In the genomic region with DNA sequence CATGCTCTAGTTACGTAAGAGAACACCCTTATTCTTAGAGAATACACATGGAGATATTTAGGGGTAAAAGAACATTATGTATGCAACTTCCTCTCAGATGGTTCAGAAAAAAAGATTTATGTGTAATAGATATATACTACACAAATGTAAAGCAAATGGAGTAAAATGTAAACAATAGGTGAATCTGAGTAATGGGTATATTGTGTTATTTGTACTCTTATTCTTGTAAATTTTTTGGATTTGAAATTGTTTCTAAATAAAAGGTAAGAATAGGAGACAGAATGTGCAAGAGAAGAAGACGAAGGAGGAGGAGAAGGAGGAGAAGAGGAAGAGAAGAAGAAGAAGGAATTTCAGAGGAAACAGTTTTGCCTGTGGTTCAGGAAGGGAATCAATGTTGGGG, we compare ENCODE assay signal across 27 cellular contexts. TPM values are rescaled to one million over a fixed set of nuclear protein-coding genes. Genes with fewer than 3 reads are reported as not detected.
DNase-seq lines count a peak whose midpoint lies in the region; ATAC-seq, FAIRE-seq and TF ChIP-seq lines count a peak whose summit lies in the region.
"Had no signal": no experiment of that assay in that cellular context is flagged by ENCODE, and none has a peak within 500 bp of the region (broad histone marks: within the 10 kb centered on the region; RNA-seq: fewer than 3 reads in every experiment).

No MANE protein-coding gene starts in this region.

- FAIRE-seq in K562 (lab: Jason Lieb, UNC), result peak; percentile 11
- FAIRE-seq: A204.1, GM12892, GM18507 had no signal

- no peak overlapping the region for H3K4me2 ChIP-seq in K562 (ENCODE audit: insufficient read depth, low read length)
- H3K4me2 ChIP-seq: BLaER1 had no signal

- no peak overlapping the region for H3K9ac ChIP-seq in K562 (ENCODE audit: insufficient read depth in 1 of 2, low read depth in 2 of 2, low read length in 2 of 2)
- H3K9ac ChIP-seq: BLaER1 had no signal

- H3K27ac ChIP-seq in K562 (ENCODE audit: extremely low read depth, low read depth, low read length), result no peak overlapping the region
- no peak overlapping the region for H3K27ac ChIP-seq in body of pancreas
- H3K27ac ChIP-seq: BLaER1 had no signal

- 68% methylated on average over 2 of the region's 2 CpGs for WGBS in K562 (ENCODE audit: insufficient coverage, low coverage, missing lambda C conversion rate)
- 85 to 95% methylated on average over 2 of the region's 2 CpGs for WGBS in body of pancreas, 2 donors

- intact Hi-C loops in Caco-2 (cut with micrococcal nuclease; ENCODE audit: unreplicated experiment) (no loop called here), Calu3 (cut with micrococcal nuclease; ENCODE audit: unreplicated experiment) (no loop called here), K562 (cut with micrococcal nuclease) (loop anchor here (10.0 kb wide), 1 partner anchor 155 kb away; no protein-coding TSS in a partner anchor), body of pancreas (cut with DNase I) (no loop called here)

- H4K20me1 ChIP-seq in K562 (replicated peaks; ENCODE audit: control insufficient read depth, insufficient read depth, low read length), result no peaks in the 10 kb centered on the region
- H4K20me1 ChIP-seq: BLaER1 had no signal

- CTCF ChIA-PET in Caco-2 (lab: Charles Lee), result no interaction called here
- CTCF ChIA-PET in Calu3 (lab: Charles Lee), result no interaction called here
- CTCF ChIA-PET in K562 (lab: Yijun Ruan, JAX; ENCODE audit: low intra/inter-chr PET ratio), result no interaction called here

- TF ChIP-seq POLR2A in K562 (conservative IDR thresholded peaks at IDR 0.05) (no peak), body of pancreas (IDR thresholded peaks at IDR 0.05) (no peak)

- no peak for TF ChIP-seq CTCF in Caco-2 (IDR thresholded peaks at IDR 0.05; ENCODE audit: insufficient read depth in 1 of 2, low read depth in 1 of 2, low read length in 1 of 2, severe bottlenecking in 1 of 2, unreplicated experiment in 1 of 2)
- TF ChIP-seq CTCF in Calu3 (IDR thresholded peaks at IDR 0.05; ENCODE audit: unreplicated experiment), result no peak
- no peak for TF ChIP-seq CTCF in K562 (IDR thresholded peaks at IDR 0.05 in 2 of 3, conservative IDR thresholded peaks at IDR 0.05 in 1 of 3; ENCODE audit: insufficient read depth in 2 of 3, low read depth in 1 of 3, low read length in 3 of 3)
- TF ChIP-seq CTCF in body of pancreas (IDR thresholded peaks at IDR 0.05), result no peak

- BruUV-seq in Caco-2 (replicated peaks; lab: Mats Ljungman, UMichigan) (no TSS peak), Calu3 (replicated peaks; lab: Mats Ljungman, UMichigan) (no TSS peak), K562 (replicated peaks; lab: Mats Ljungman, UMichigan) (no TSS peak)

- H3K9me3 Mint-ChIP-seq in Caco-2 (ENCODE audit: unreplicated experiment) (no peaks in the 10 kb centered on the region), Calu3 (ENCODE audit: low read depth, unreplicated experiment) (no peaks in the 10 kb centered on the region)
- no peaks in the 10 kb centered on the region for H3K9me3 Mint-ChIP-seq in T-helper 2 cell treated with Interferon-gamma antibody and Interleukin-4, amounts not matched to agents 5 μg/mL and 100 μg/mL, for 36 hours
- H3K9me3 Mint-ChIP-seq: CD4-positive, alpha-beta memory T cell; CD8-positive, alpha-beta memory T cell had no signal

- H3K36me3 ChIP-seq in Caco-2 (ENCODE audit: control insufficient read depth, insufficient read depth, low read length) (no peaks in the 10 kb centered on the region), K562 (ENCODE audit: control insufficient read depth, insufficient read depth, low read length) (no peaks in the 10 kb centered on the region), body of pancreas (replicated peaks in 1 of 2; ENCODE audit: insufficient read depth in 1 of 2, low read depth in 2 of 2) (no peaks in the 10 kb centered on the region)
- H3K36me3 ChIP-seq: BE2C, BLaER1 had no signal

- no peak for TF ChIP-seq EP300 in K562 (IDR thresholded peaks at IDR 0.05; ENCODE audit: low read length)

- ATAC-seq in K562 (no peak), body of pancreas (no peak)
- ATAC-seq: GM12878 had no signal

- H2AFZ ChIP-seq in K562 (ENCODE audit: low read depth, low read length), result no peak overlapping the region

- H3K4me3 Mint-ChIP-seq in Caco-2 (ENCODE audit: unreplicated experiment), result no peak overlapping the region
- H3K4me3 Mint-ChIP-seq in Calu3 (ENCODE audit: low read depth, unreplicated experiment), result no peak overlapping the region
- H3K4me3 Mint-ChIP-seq in T-helper 2 cell treated with Interferon-gamma antibody and Interleukin-4, amounts not matched to agents 5 μg/mL and 100 μg/mL, for 36 hours, result no peak overlapping the region
- H3K4me3 Mint-ChIP-seq: CD14-positive monocyte; CD4-positive, alpha-beta memory T cell; CD4-positive, CD25-positive, alpha-beta regulatory T cell; CD8-positive, alpha-beta memory T cell had no signal

- DNase-seq in Caco-2, result no peak
- DNase-seq in Calu3, result no peak
- no peak for DNase-seq in K562 (ENCODE audit: extremely low read depth in 1 of 4, low spot score in 3 of 4)
- no peak for DNase-seq in OCI-M2 (lab: John Stamatoyannopoulos, UW; ENCODE audit: unreplicated experiment)
- DNase-seq in body of pancreas, result no peak
- no peak for DNase-seq in T-helper 2 cell treated with Interferon-gamma antibody and Interleukin-4, amounts not matched to agents 5 μg/mL and 100 μg/mL, for 36 hours (ENCODE audit: low spot score)
- DNase-seq: 8988T; ACHN; BE2C; C1 segment of cervical spinal cord; CD4-positive, alpha-beta memory T cell; CD4-positive, CD25-positive, alpha-beta regulatory T cell; CD8-positive, alpha-beta memory T cell; COR-L47; DMS 273 treated with DMSO at 0.1 percent for 48 hours; DMS153; DMS53; DMS79; DND-41; EL; GDM1 had no signal

- POLR2A ChIA-PET in Caco-2 (lab: Charles Lee), result no interaction called here
- POLR2A ChIA-PET in K562 (lab: Yijun Ruan, JAX), result interaction anchor here (0.6 kb wide), 1 partner anchor 770 kb away, joined by 4 read pairs; no protein-coding TSS in a partner anchor

- H3K36me3 Mint-ChIP-seq in Caco-2 (ENCODE audit: insufficient read depth, unreplicated experiment), result peaks cover 20% of the 10 kb centered on the region
- peaks cover 10% of the 10 kb centered on the region for H3K36me3 Mint-ChIP-seq in Calu3 (ENCODE audit: insufficient read depth, unreplicated experiment)
- H3K36me3 Mint-ChIP-seq in T-helper 2 cell treated with Interferon-gamma antibody and Interleukin-4, amounts not matched to agents 5 μg/mL and 100 μg/mL, for 36 hours (ENCODE audit: low read depth), result no peaks in the 10 kb centered on the region
- H3K36me3 Mint-ChIP-seq: CD14-positive monocyte; CD4-positive, alpha-beta memory T cell; CD4-positive, CD25-positive, alpha-beta regulatory T cell; CD8-positive, alpha-beta memory T cell had no signal

- H3K79me2 ChIP-seq in K562 (ENCODE audit: control insufficient read depth, insufficient read depth, low read length), result no peaks in the 10 kb centered on the region

- H3K27ac Mint-ChIP-seq in Caco-2 (ENCODE audit: unreplicated experiment) (peak overlapping the region; percentile 16), Calu3 (ENCODE audit: unreplicated experiment) (peak overlapping the region; percentile 32)
- H3K27ac Mint-ChIP-seq in T-helper 2 cell treated with Interferon-gamma antibody and Interleukin-4, amounts not matched to agents 5 μg/mL and 100 μg/mL, for 36 hours, result no peak overlapping the region
- H3K27ac Mint-ChIP-seq: CD14-positive monocyte; CD4-positive, alpha-beta memory T cell; CD4-positive, CD25-positive, alpha-beta regulatory T cell; CD8-positive, alpha-beta memory T cell had no signal

- no peaks in the 10 kb centered on the region for H3K27me3 Mint-ChIP-seq in Caco-2 (ENCODE audit: insufficient read depth, unreplicated experiment)
- H3K27me3 Mint-ChIP-seq in Calu3 (ENCODE audit: unreplicated experiment), result no peaks in the 10 kb centered on the region
- peaks cover under 1% of the 10 kb centered on the region for H3K27me3 Mint-ChIP-seq in T-helper 2 cell treated with Interferon-gamma antibody and Interleukin-4, amounts not matched to agents 5 μg/mL and 100 μg/mL, for 36 hours (ENCODE audit: low read depth)

- H3K4me1 ChIP-seq in Caco-2 (no peaks in the 10 kb centered on the region), K562 (replicated peaks in 1 of 2; ENCODE audit: control insufficient read depth in 2 of 2, insufficient read depth in 2 of 2, low read length in 2 of 2) (no peaks in the 10 kb centered on the region), body of pancreas (peaks cover 9% of the 10 kb centered on the region)
- H3K4me1 ChIP-seq: BE2C, BLaER1 had no signal

- H3K4me1 Mint-ChIP-seq in Caco-2 (ENCODE audit: low read depth, unreplicated experiment) (peaks cover 5% of the 10 kb centered on the region), Calu3 (ENCODE audit: low read depth, unreplicated experiment) (no peaks in the 10 kb centered on the region)
- H3K4me1 Mint-ChIP-seq in T-helper 2 cell treated with Interferon-gamma antibody and Interleukin-4, amounts not matched to agents 5 μg/mL and 100 μg/mL, for 36 hours (ENCODE audit: low read depth), result no peaks in the 10 kb centered on the region
- H3K4me1 Mint-ChIP-seq: CD14-positive monocyte; CD4-positive, alpha-beta memory T cell; CD4-positive, CD25-positive, alpha-beta regulatory T cell; CD8-positive, alpha-beta memory T cell had no signal

- H3K27me3 ChIP-seq in Caco-2 (replicated peaks; ENCODE audit: control insufficient read depth, insufficient read depth, low read length) (no peaks in the 10 kb centered on the region), K562 (ENCODE audit: control insufficient read depth in 2 of 2, insufficient read depth in 2 of 2, low read length in 2 of 2) (no peaks in the 10 kb centered on the region), body of pancreas (no peaks in the 10 kb centered on the region)
- H3K27me3 ChIP-seq: BE2C, BLaER1 had no signal

- no peaks in the 10 kb centered on the region for H3K9me1 ChIP-seq in K562 (ENCODE audit: control insufficient read depth, insufficient read depth, low read length)

- H3K4me3 ChIP-seq in Caco-2 (ENCODE audit: low read depth, low read length) (no peak overlapping the region), K562 (no peak overlapping the region), body of pancreas (no peak overlapping the region)
- H3K4me3 ChIP-seq: BLaER1, GM12878 had no signal

- TF ChIP-seq RAD21 in K562 (CRISPR knock-in tag; conservative IDR thresholded peaks at IDR 0.05 in 1 of 2, IDR thresholded peaks at IDR 0.05 in 1 of 2), result no peak

- no peaks in the 10 kb centered on the region for H3K9me3 ChIP-seq in Caco-2
- no peaks in the 10 kb centered on the region; the same call in 1 of the 2 replicates for H3K9me3 ChIP-seq in K562 (replicated peaks; ENCODE audit: control insufficient read depth, insufficient read depth, low read depth, low read length)
- H3K9me3 ChIP-seq in body of pancreas, result no peaks in the 10 kb centered on the region
- H3K9me3 ChIP-seq: BE2C, BLaER1 had no signal

- in situ Hi-C loops in K562 (cut with MboI), result no loop called here

RNA-seq across cellular contexts. Expression of a gene that starts 22.5 kb away (rescaled TPM):
- 10.9 and 12.2 TPM in 2 replicates for total RNA-seq in Caco-2 (2022)
- total RNA-seq in Calu3 (2022), result 13.9 and 18.3 TPM in 2 replicates
- total RNA-seq in K562 (2011; cell fraction: chromatin; rRNA removed; ENCODE audit: low replicate concordance), result 1.7 and 6.8 TPM in 2 replicates
- total RNA-seq in K562 (2011; cell fraction: nucleolus; rRNA removed), result 0.67 and 0.79 TPM in 2 replicates
- 1.8 and 3.5 TPM in 2 replicates for total RNA-seq in K562 (2011; cell fraction: nucleoplasm; rRNA removed)
- 1.4 TPM in 2 replicates for total RNA-seq in K562 (2014; rRNA removed)
- 3.4 and 4.6 TPM in 2 replicates for total RNA-seq in K562 (2014; rRNA removed; fragmentation: Illumina TruSeq; extraction: Trizol)
- total RNA-seq in K562 (2015; rRNA removed; fragmentation: Illumina TruSeq; extraction: Trizol), result 3.0 and 3.2 TPM in 2 replicates
- total RNA-seq in K562 (2021), result 2.2 TPM in 2 replicates
- 1.3 and 1.8 TPM in 2 replicates for polyA plus RNA-seq in K562 (2011; rRNA removed)
- 0.12 and 0.55 TPM in 2 replicates for polyA plus RNA-seq in K562 (2011; cell fraction: cytosol; rRNA removed)
- 0.88 and 1.3 TPM in 2 replicates for polyA plus RNA-seq in K562 (2011; cell fraction: nucleus; rRNA removed)
- polyA plus RNA-seq in K562 (2012), result 1.3 and 1.9 TPM in 2 replicates
- 2.4 and 2.5 TPM in 2 replicates for polyA plus RNA-seq in K562 (2014; fragmentation: Illumina TruSeq; extraction: Trizol)
- 1 to 10 TPM; 1.0 to 1.3 TPM for polyA plus RNA-seq in K562 (2014; fragmentation: Nextera tagmentation; extraction: Ambion mirVana)
- 1.2 and 1.7 TPM in 2 replicates for polyA plus RNA-seq in K562 (2014; rRNA removed)
- polyA minus RNA-seq in K562 (2011; rRNA and poly(A)+ RNA removed), result 2.7 and 4.0 TPM in 2 replicates
- polyA minus RNA-seq in K562 (2011; cell fraction: cytosol; rRNA and poly(A)+ RNA removed), result 1.8 TPM in 2 replicates
- 2.0 and 3.8 TPM in 2 replicates for polyA minus RNA-seq in K562 (2011; cell fraction: nucleus; rRNA and poly(A)+ RNA removed)
- total RNA-seq in body of pancreas, result 1 to 10 TPM; 2.6 to 7.8 TPM
